ENCODE assay signal across 8 cellular contexts in the genomic region with DNA sequence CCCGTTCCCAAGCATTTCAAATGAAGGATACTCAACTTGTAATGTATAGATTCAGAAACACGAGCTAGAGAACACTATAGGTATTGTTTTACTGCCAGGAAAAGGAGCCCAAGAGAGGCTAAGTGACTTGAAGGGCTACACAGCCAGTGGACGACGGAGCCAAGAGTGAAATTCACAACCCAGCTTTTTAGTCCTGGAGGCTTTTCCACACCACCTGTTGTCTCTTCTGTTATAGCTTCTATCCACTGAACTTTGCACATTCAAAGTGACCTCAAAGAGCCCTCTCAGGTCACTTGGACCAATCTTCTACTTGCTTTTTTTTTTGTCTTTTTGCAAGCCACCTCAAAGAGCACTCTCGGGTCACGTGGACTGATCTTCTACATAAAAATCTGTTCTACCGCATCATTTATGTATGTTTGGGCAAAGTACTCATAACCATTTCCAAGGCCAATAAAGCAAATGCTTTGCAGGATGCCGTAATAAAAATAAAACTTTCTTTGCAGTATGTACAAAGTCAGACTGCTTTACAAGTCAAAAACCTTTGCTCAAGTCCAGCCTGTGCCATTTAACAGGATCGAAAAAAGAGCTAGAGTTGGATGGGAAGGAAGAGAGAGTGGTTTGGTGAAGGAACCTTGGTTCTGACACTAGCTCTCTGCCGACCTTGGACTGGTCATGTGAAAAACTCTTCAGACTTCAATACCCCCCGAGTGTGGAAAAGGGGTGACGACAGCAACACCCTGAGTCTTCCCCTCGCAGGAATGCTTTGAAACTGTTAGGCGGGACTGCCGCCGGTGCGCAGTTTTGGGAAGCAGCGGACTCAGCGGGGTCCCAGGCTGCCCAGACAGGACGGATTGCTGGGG. TPM values are rescaled to one million over a fixed set of nuclear protein-coding genes. Genes with fewer than 3 reads are reported as not detected.
DNase-seq lines count a peak whose midpoint lies in the region; ATAC-seq and TF ChIP-seq lines count a peak whose summit lies in the region.

No MANE protein-coding gene starts in this region.

- H3K4me1 Mint-ChIP-seq in T-helper 17 cell (peaks cover 12% of the 10 kb centered on the region), nephron progenitor cell (peaks cover 22% of the 10 kb centered on the region)

- ATAC-seq in HCT116: no peak
- no peak for ATAC-seq in T-helper 17 cell
- no peak for ATAC-seq in HG03039 (IDR thresholded peaks at IDR 0.05; ENCODE audit: unreplicated experiment)

- H3K27ac ChIP-seq in HCT116 (ENCODE audit: low read depth, low read length): peak overlapping the region; percentile 31; the same call in 1 of the 2 replicates
- peak overlapping the region; percentile 81 to 93 (median 88) for H3K27ac ChIP-seq in esophagus squamous epithelium

- H3K27me3 ChIP-seq in HCT116 (ENCODE audit: insufficient read depth, low read length) (no peaks in the 10 kb centered on the region), esophagus squamous epithelium (no peaks in the 10 kb centered on the region)

- H3K36me3 ChIP-seq in HCT116 (ENCODE audit: control insufficient read depth in 1 of 2, insufficient read depth in 2 of 2, low read length in 2 of 2) (no peaks in the 10 kb centered on the region), esophagus squamous epithelium (no peaks in the 10 kb centered on the region)

- no peaks in the 10 kb centered on the region for H3K9me2 ChIP-seq in HCT116 (ENCODE audit: insufficient read depth)

- DNase-seq in Caki2 (ENCODE audit: low read depth) (peak; percentile 13), HCT116 (ENCODE audit: low read depth, low spot score) (no peak), T-helper 17 cell (no peak), esophagus squamous epithelium (lab: John Stamatoyannopoulos, UW) (no peak), nephron progenitor cell (no peak), islet precursor cell (no peak), ecto neural progenitor cell (ENCODE audit: low spot score) (no peak)

- no TSS peak for BruUV-seq in HCT116 (replicated peaks; lab: Mats Ljungman, UMichigan)

- RAD21 ChIA-PET in HCT116 (lab: Charles Lee; ENCODE audit: low non-redundant PET in 1 of 2, low total read pairs in 2 of 2, uncharacterized antibody in 2 of 2, unreplicated experiment in 2 of 2): no interaction called here

- CTCF ChIA-PET in HCT116 (lab: Charles Lee): interaction anchor here (1.0 to 2.2 kb wide), 2 partner anchors 12 to 42 kb away, joined by 3 to 6 read pairs; no protein-coding TSS in a partner anchor

- no peaks in the 10 kb centered on the region for H3K9me3 ChIP-seq in HCT116 (ENCODE audit: control insufficient read depth in 1 of 2, insufficient read depth in 1 of 2, low read depth in 1 of 2, low read length in 2 of 2)
- no peaks in the 10 kb centered on the region for H3K9me3 ChIP-seq in T-helper 17 cell (ENCODE audit: control insufficient read depth, low read length, poor library complexity, severe bottlenecking)
- no peaks in the 10 kb centered on the region for H3K9me3 ChIP-seq in esophagus squamous epithelium

- 37 to 39% methylated on average over 13 of the region's 20 CpGs for WGBS in esophagus squamous epithelium, 2 donors

- no peaks in the 10 kb centered on the region for H3K9me3 Mint-ChIP-seq in nephron progenitor cell

- TF ChIP-seq RAD21 in HCT116 (IDR thresholded peaks at IDR 0.05; ENCODE audit: low read depth): no peak

- H3K27ac Mint-ChIP-seq in T-helper 17 cell (no peak overlapping the region), nephron progenitor cell (no peak overlapping the region)

- no peaks in the 10 kb centered on the region for H3K36me3 Mint-ChIP-seq in T-helper 17 cell (ENCODE audit: low read depth)
- peaks cover 9% of the 10 kb centered on the region for H3K36me3 Mint-ChIP-seq in nephron progenitor cell (ENCODE audit: low read depth)

- no peaks in the 10 kb centered on the region; the same call in 1 of the 2 replicates for H3K79me2 ChIP-seq in HCT116 (ENCODE audit: insufficient read depth, low read length)

- POLR2A ChIA-PET in HCT116 (lab: Charles Lee): no interaction called here

- H3K27me3 Mint-ChIP-seq in T-helper 17 cell (peaks cover 4% of the 10 kb centered on the region), nephron progenitor cell (ENCODE audit: low read depth, poor library complexity) (peaks cover 10% of the 10 kb centered on the region)

- peak overlapping the region; percentile 88 for H3K4me2 ChIP-seq in HCT116 (ENCODE audit: low read length)

- no peak for TF ChIP-seq CTCF in HCT116 (IDR thresholded peaks at IDR 0.05 in 2 of 3, conservative IDR thresholded peaks at IDR 0.05 in 1 of 3; ENCODE audit: borderline replicate concordance in 1 of 3, insufficient read depth in 1 of 3, low read depth in 2 of 3, low read length in 2 of 3)
- TF ChIP-seq CTCF in esophagus squamous epithelium (IDR thresholded peaks at IDR 0.05): no peak
- no peak for TF ChIP-seq CTCF in nephron progenitor cell (IDR thresholded peaks at IDR 0.05)

- H3K9ac ChIP-seq in HCT116 (ENCODE audit: low read length): peak overlapping the region; percentile 74

- TF ChIP-seq POLR2A in HCT116 (IDR thresholded peaks at IDR 0.05; ENCODE audit: borderline replicate concordance, extremely low read depth, insufficient read depth, insufficient read length) (no peak), esophagus squamous epithelium (IDR thresholded peaks at IDR 0.05) (no peak)

- H2AFZ ChIP-seq in HCT116 (ENCODE audit: low read depth, low read length, poor library complexity, severe bottlenecking): no peak overlapping the region

- peaks cover 3 to 12% of the 10 kb centered on the region in 2 experiments; a peak in 3 of 4 replicates for H3K4me1 ChIP-seq in HCT116 (ENCODE audit: control insufficient read depth in 1 of 2, insufficient read depth in 2 of 2, low read length in 2 of 2)
- H3K4me1 ChIP-seq in esophagus squamous epithelium: peaks cover 6 to 15% (median 10%) of the 10 kb centered on the region in 3 donors

- H3K4me3 ChIP-seq in HCT116 (replicated peaks in 1 of 2; ENCODE audit: low read depth in 1 of 2, low read length in 2 of 2) (peak overlapping the region; percentile 69 to 80), esophagus squamous epithelium (peak overlapping the region; percentile 73 to 99 (median 92))

- peak overlapping the region; percentile 95 for H3K4me3 Mint-ChIP-seq in T-helper 17 cell
- H3K4me3 Mint-ChIP-seq in nephron progenitor cell: peak overlapping the region; percentile 89

- intact Hi-C loops in HCT116 (cut with micrococcal nuclease): loop anchor here (10.0 kb wide), 1 partner anchor 1231 kb away; the partner anchor contains the start of gene CHCHD3
- intact Hi-C loops in esophagus squamous epithelium (cut with DNase I): no loop called here

- in situ Hi-C loops in Caki2 (cut with HindIII; ENCODE audit: low pct_unique_long_range_greater_than_20kb, low sequenced_read_pairs): no loop called here

- no peaks in the 10 kb centered on the region for H4K20me1 ChIP-seq in HCT116 (ENCODE audit: insufficient read depth)

TF ChIP-seq in HCT116, 20 proteins besides CTCF, POLR2A, EP300 and RAD21:
- no peak for TF ChIP-seq CEBPB (IDR thresholded peaks at IDR 0.05; ENCODE audit: low read depth)
- TF ChIP-seq, protein P1, sequence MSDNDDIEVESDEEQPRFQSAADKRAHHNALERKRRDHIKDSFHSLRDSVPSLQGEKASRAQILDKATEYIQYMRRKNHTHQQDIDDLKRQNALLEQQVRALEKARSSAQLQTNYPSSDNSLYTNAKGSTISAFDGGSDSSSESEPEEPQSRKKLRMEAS (IDR thresholded peaks at IDR 0.05): 0 out of 2 replicates have a peak, but pooled peaks have one; percentile 1
- no peak for TF ChIP-seq SIN3A (IDR thresholded peaks at IDR 0.05; ENCODE audit: low read depth)
- no peak for TF ChIP-seq FOSL1 (IDR thresholded peaks at IDR 0.05; ENCODE audit: low read depth)

RNA-seq across cellular contexts. Expression of gene SLC35B4, which starts 0.8 kb away (rescaled TPM):
- total RNA-seq in Caki2 (2014; rRNA removed; shearing (Covaris generic); ENCODE audit: low replicate concordance): 8.5 and 24.8 TPM in 2 replicates
- total RNA-seq in HCT116 (2021; ENCODE audit: unreplicated experiment) (14.7 TPM), T-helper 17 cell (10 to 100 TPM; 11.6 to 13.9 TPM), esophagus squamous epithelium (1 to 10 TPM; 3.7 to 8.6 (median 7.0) TPM)
- 7.1 and 7.9 TPM in 2 replicates for polyA plus RNA-seq in HCT116 (2012)
